15 cellular contexts compared by ENCODE assay signal in genomic region chr4:8641256-8641655, GRCh38. TPM values are rescaled to one million over a fixed set of nuclear protein-coding genes. Genes with fewer than 3 reads are reported as not detected.
"Had no signal": no experiment of that assay in that cellular context is flagged by ENCODE, and none has a peak within 500 bp of the region (broad histone marks: within the 10 kb centered on the region; RNA-seq: fewer than 3 reads in every experiment).

No MANE protein-coding gene starts in this region.

- H3K4me3 ChIP-seq: body of pancreas, esophagus muscularis mucosa, SK-N-MC, smooth muscle cell, testis had no signal

- H3K4me1 ChIP-seq: body of pancreas, esophagus muscularis mucosa, parathyroid adenoma, testis had no signal

- H3K9me3 ChIP-seq: body of pancreas, esophagus muscularis mucosa, testis had no signal

- H3K36me3 ChIP-seq: esophagus muscularis mucosa had no signal

- H2AFZ ChIP-seq: parathyroid adenoma had no signal

- H3K4me2 ChIP-seq: smooth muscle cell had no signal

- DNase-seq: amygdala; body of pancreas; cortex of kidney; effector CD4-positive, alpha-beta T cell; hippocampal formation; T-cell; T-helper 9 cell; testis had no signal

- H3K27me3 ChIP-seq: body of pancreas, testis had no signal

- ATAC-seq: activated CD4-positive, CD25-positive, alpha-beta regulatory T cell treated with anti-CD3 and anti-CD28 coated beads, Interleukin-2, amount 50 U/mL, for 24 hours; body of pancreas; T-cell had no signal

- H3K27ac ChIP-seq: body of pancreas, esophagus muscularis mucosa, parathyroid adenoma, SK-N-MC, testis had no signal

- H3K9ac ChIP-seq: parathyroid adenoma had no signal

RNA-seq across cellular contexts. Expression of gene CPZ, which starts 48.7 kb away (rescaled TPM):
- total RNA-seq: activated CD8-positive, alpha-beta memory T cell treated with anti-CD3 and anti-CD28 coated beads for 36 hours had no signal
- polyA plus RNA-seq: keratinocyte had no signal
